14 cellular contexts compared by ENCODE assay signal in the genomic region with DNA sequence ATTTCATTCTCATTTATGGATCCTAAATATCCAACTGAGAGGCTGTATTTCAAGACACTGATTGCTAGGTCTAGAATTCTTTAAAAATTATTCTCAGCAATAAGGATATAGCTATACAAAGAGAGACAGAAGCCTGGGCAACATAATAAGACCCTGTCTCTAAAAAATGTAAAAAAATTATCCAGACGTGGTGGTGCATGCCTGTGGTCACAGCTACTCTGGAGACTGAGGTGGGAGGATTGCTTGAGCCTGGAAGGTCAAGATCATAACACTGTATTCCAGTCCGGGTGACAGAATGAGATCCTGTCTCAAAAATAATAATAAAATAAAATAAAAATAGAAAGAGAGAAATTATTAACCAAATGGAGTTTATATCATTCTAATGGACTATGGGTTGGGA. TPM values are rescaled to one million over a fixed set of nuclear protein-coding genes. Genes with fewer than 3 reads are reported as not detected.
A peak's percentile ranks its signal among the peaks of the same experiment; 100 is the strongest.
DNase-seq lines count a peak whose midpoint lies in the region; ATAC-seq and TF ChIP-seq lines count a peak whose summit lies in the region.
"Had no signal": no experiment of that assay in that cellular context is flagged by ENCODE, and none has a peak within 500 bp of the region (broad histone marks: within the 10 kb centered on the region; RNA-seq: fewer than 3 reads in every experiment).

No MANE protein-coding gene starts in this region.

- H3F3A ChIP-seq in smooth muscle cell (ENCODE audit: low read depth), result no peaks in the 10 kb centered on the region

- H3K9me3 ChIP-seq in HEK293 (ENCODE audit: control insufficient read depth, insufficient read depth, low read depth, low read length) (no peaks in the 10 kb centered on the region), smooth muscle cell (replicated peaks; ENCODE audit: low read depth) (no peaks in the 10 kb centered on the region)
- H3K9me3 ChIP-seq: BLaER1 treated with 17β-estradiol and CSF1 and Interleukin-3, amounts not matched to agents 10 nM and 100 nM had no signal

- BruUV-seq in Calu3 (replicated peaks; lab: Mats Ljungman, UMichigan), result no TSS peak

- no peaks in the 10 kb centered on the region for H3K27me3 ChIP-seq in smooth muscle cell (ENCODE audit: low read depth)
- H3K27me3 ChIP-seq: BLaER1 treated with 17β-estradiol and CSF1 and Interleukin-3, amounts not matched to agents 10 nM and 100 nM had no signal

- peaks cover 3% of the 10 kb centered on the region for H4K20me1 ChIP-seq in smooth muscle cell (ENCODE audit: low read depth)
- H4K20me1 ChIP-seq: BLaER1 treated with 17β-estradiol and CSF1 and Interleukin-3, amounts not matched to agents 10 nM and 100 nM had no signal

- H3K4me3 Mint-ChIP-seq in Calu3 (ENCODE audit: low read depth, unreplicated experiment), result no peak overlapping the region
- H3K4me3 Mint-ChIP-seq: B cell; CD8-positive, alpha-beta T cell had no signal

- no peaks in the 10 kb centered on the region for H3K27me3 Mint-ChIP-seq in Calu3 (ENCODE audit: unreplicated experiment)
- H3K27me3 Mint-ChIP-seq: B cell had no signal

- 15% methylated on average over 2 of the region's 2 CpGs for WGBS in smooth muscle cell (ENCODE audit: low lambda C conversion rate)

- H3K9me3 Mint-ChIP-seq in Calu3 (ENCODE audit: low read depth, unreplicated experiment), result no peaks in the 10 kb centered on the region
- H3K9me3 Mint-ChIP-seq: CD8-positive, alpha-beta T cell had no signal

- no peak overlapping the region for H2AFZ ChIP-seq in smooth muscle cell (ENCODE audit: low read depth)

- H3K36me3 Mint-ChIP-seq in Calu3 (ENCODE audit: insufficient read depth, unreplicated experiment), result no peaks in the 10 kb centered on the region
- H3K36me3 Mint-ChIP-seq: CD8-positive, alpha-beta T cell had no signal

- no peaks in the 10 kb centered on the region for H3K79me2 ChIP-seq in smooth muscle cell (ENCODE audit: low read depth)

- peak overlapping the region; percentile 29 for H3K27ac Mint-ChIP-seq in Calu3 (ENCODE audit: unreplicated experiment)
- H3K27ac Mint-ChIP-seq: B cell; CD8-positive, alpha-beta T cell had no signal

- H3K4me1 ChIP-seq in HEK293 (ENCODE audit: control insufficient read depth, insufficient read depth, low read length) (no peaks in the 10 kb centered on the region), smooth muscle cell (ENCODE audit: low read depth) (no peaks in the 10 kb centered on the region)

- POLR2A ChIA-PET in HEK293 (lab: Yijun Ruan, JAX), result interaction anchor here (1.0 kb wide), 1 partner anchor 20 kb away, joined by 3 read pairs; no protein-coding TSS in a partner anchor

- peak overlapping the region; percentile 47 for H3K4me2 ChIP-seq in smooth muscle cell
- H3K4me2 ChIP-seq: BLaER1 treated with 17β-estradiol and CSF1 and Interleukin-3, amounts not matched to agents 10 nM and 100 nM had no signal

- peaks cover 42% of the 10 kb centered on the region for H3K4me1 Mint-ChIP-seq in Calu3 (ENCODE audit: low read depth, unreplicated experiment)

- no peak overlapping the region for H3K4me3 ChIP-seq in HEK293 (ENCODE audit: low read depth, low read length)
- H3K4me3 ChIP-seq in fibroblast of pulmonary artery (replicated peaks; ENCODE audit: low read depth, low read length), result no peak overlapping the region
- H3K4me3 ChIP-seq in smooth muscle cell, result no peak overlapping the region
- H3K4me3 ChIP-seq: BLaER1 treated with 17β-estradiol and CSF1 and Interleukin-3, amounts not matched to agents 10 nM and 100 nM had no signal

- TF ChIP-seq CTCF in Calu3 (IDR thresholded peaks at IDR 0.05; ENCODE audit: unreplicated experiment) (no peak), HEK293 (tag by site-specific recombination; IDR thresholded peaks at IDR 0.05) (no peak), fibroblast of pulmonary artery (IDR thresholded peaks at IDR 0.05; ENCODE audit: low read length, missing control alignments) (no peak), smooth muscle cell (IDR thresholded peaks at IDR 0.05; ENCODE audit: borderline replicate concordance, insufficient read depth, poor library complexity, severe bottlenecking) (no peak)

- intact Hi-C loops in Calu3 (cut with micrococcal nuclease; ENCODE audit: unreplicated experiment), result no loop called here

- no peak overlapping the region for H3K9ac ChIP-seq in smooth muscle cell (ENCODE audit: low read depth)
- H3K9ac ChIP-seq: BLaER1 treated with 17β-estradiol and CSF1 and Interleukin-3, amounts not matched to agents 10 nM and 100 nM had no signal

- DNase-seq in Calu3 (no peak), fibroblast of pulmonary artery (ENCODE audit: low read depth) (peak; percentile 16), smooth muscle cell (lab: John Stamatoyannopoulos, UW; ENCODE audit: unreplicated experiment) (no peak)
- DNase-seq in activated T-cell treated with anti-CD3 and anti-CD28 coated beads, Interleukin-2, amount 50 U/mL, for 1 hour, result no peak
- DNase-seq: CD8-positive, alpha-beta T cell; DMS153; DMS79; GDM1; GOT3; H7 had no signal

- ATAC-seq in HG03565 (IDR thresholded peaks at IDR 0.05; ENCODE audit: unreplicated experiment), result no peak
- ATAC-seq: CD8-positive, alpha-beta T cell had no signal

- CTCF ChIA-PET in Calu3 (lab: Charles Lee), result interaction anchor here (1.3 kb wide), 1 partner anchor 165 kb away, joined by 3 read pairs; no protein-coding TSS in a partner anchor
- CTCF ChIA-PET in HEK293 (lab: Yijun Ruan, JAX), result no interaction called here

- H3K27ac ChIP-seq in HEK293 (ENCODE audit: extremely low read depth, low read depth, low read length) (no peak overlapping the region), smooth muscle cell (ENCODE audit: low read depth) (no peak overlapping the region)
- H3K27ac ChIP-seq: BLaER1 treated with 17β-estradiol and CSF1 and Interleukin-3, amounts not matched to agents 10 nM and 100 nM had no signal

- no peaks in the 10 kb centered on the region for H3K36me3 ChIP-seq in HEK293 (ENCODE audit: control insufficient read depth in 2 of 2, insufficient read depth in 1 of 2, low read length in 2 of 2)
- H3K36me3 ChIP-seq in smooth muscle cell (ENCODE audit: low read depth), result no peaks in the 10 kb centered on the region
- H3K36me3 ChIP-seq: BLaER1 treated with 17β-estradiol and CSF1 and Interleukin-3, amounts not matched to agents 10 nM and 100 nM had no signal

TF ChIP-seq in HEK293, 187 proteins besides CTCF, POLR2A, EP300 and RAD21:
- TF ChIP-seq KLF16 (tag by site-specific recombination; IDR thresholded peaks at IDR 0.05) (no peak), ZNF175 (tag by site-specific recombination; IDR thresholded peaks at IDR 0.05) (no peak), ZNF704 (tag by site-specific recombination; IDR thresholded peaks at IDR 0.05) (no peak), ZNF558 (tag by site-specific recombination; IDR thresholded peaks at IDR 0.05) (0 out of 2 replicates have a peak, but pooled peaks have one; percentile 16), ZNF280C (tag by site-specific recombination; IDR thresholded peaks at IDR 0.05) (no peak)
TF ChIP-seq in HEK293: peak in this region for 1.

RNA-seq across cellular contexts. Expression of gene ARID2, which starts 20.6 kb away (rescaled TPM):
- total RNA-seq in Calu3 (2022) (17.5 and 22.9 TPM in 2 replicates), smooth muscle cell (36.2 and 37.2 TPM in 2 replicates)
- polyA plus RNA-seq in smooth muscle cell, result 8.2 and 9.9 TPM in 2 replicates
